Comparison of ENCODE assay signal across 1 cellular context in the genomic region with DNA sequence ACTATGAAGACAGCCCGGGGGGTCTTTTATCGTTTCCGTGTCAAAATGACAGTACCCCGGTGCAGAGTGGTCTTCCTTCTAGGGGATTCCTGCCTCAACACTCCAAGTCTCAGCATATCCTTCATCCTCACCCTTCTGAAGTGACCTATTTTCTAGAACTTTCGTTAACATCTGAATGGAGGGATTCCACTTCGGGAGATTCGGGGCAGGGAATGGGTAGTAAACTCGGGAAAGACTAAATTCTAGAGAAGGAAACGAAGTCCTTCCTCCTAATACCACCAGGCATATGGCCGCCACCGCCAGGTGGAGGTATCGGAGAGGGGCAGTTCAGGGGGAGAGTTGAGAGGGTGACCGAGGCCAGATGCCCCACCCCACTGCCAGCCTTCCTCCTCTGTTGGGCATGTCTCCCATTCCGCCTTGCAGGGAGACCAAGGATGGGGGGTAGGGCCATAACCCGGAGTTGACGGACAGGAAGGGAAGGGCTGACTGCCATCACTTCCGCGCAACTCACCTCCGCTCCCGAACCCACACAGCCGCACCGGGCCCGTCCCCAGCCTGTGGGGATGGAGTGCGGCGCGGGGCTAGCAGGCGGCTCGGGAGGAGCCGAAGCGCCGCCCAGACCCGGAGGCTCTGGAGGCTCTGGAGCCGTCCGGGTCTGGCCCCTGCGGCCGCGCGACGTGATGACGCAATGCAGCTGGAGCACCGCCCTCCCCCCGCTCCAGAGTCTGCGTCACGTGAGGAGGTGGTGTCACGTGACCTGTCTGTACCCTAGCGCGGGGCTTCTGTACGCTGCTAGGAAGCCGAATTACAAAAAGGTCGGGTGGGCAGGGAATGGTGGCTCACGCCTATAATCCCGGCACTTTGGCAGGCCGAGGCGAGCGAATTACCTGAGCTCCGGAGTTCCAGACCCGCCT.
TF ChIP-seq lines count a peak whose summit lies in the region.

Gene KLHL12 (minus strand): TSS at position 657 of the 914 bp plus-strand sequence. CDS start 2,072 bp downstream, outside the sequence.

TF ChIP-seq in HepG2, 621 proteins besides CTCF, POLR2A, EP300 and RAD21 (continued from another document and continues in another):
- TF ChIP-seq, protein P1, sequence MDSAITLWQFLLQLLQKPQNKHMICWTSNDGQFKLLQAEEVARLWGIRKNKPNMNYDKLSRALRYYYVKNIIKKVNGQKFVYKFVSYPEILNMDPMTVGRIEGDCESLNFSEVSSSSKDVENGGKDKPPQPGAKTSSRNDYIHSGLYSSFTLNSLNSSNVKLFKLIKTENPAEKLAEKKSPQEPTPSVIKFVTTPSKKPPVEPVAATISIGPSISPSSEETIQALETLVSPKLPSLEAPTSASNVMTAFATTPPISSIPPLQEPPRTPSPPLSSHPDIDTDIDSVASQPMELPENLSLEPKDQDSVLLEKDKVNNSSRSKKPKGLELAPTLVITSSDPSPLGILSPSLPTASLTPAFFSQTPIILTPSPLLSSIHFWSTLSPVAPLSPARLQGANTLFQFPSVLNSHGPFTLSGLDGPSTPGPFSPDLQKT (CRISPR knock-in tag; IDR thresholded peaks at IDR 0.05; ENCODE audit: borderline replicate concordance) = 0 out of 2 replicates have a peak, but pooled peaks have one; percentile 59
- TF ChIP-seq ZNF616 (CRISPR knock-in tag; IDR thresholded peaks at IDR 0.05; ENCODE audit: low read depth) = peak; percentile 64; the same call in 1 of the 2 replicates
- no peak for TF ChIP-seq PHB2 (IDR thresholded peaks at IDR 0.05; ENCODE audit: partially characterized antibody)
- peak; percentile 42; the same call in 1 of the 2 replicates for TF ChIP-seq NFYB (CRISPR knock-in tag; IDR thresholded peaks at IDR 0.05)
- peak; percentile 91 for TF ChIP-seq ERF (CRISPR knock-in tag; IDR thresholded peaks at IDR 0.05)
- TF ChIP-seq, protein P2, sequence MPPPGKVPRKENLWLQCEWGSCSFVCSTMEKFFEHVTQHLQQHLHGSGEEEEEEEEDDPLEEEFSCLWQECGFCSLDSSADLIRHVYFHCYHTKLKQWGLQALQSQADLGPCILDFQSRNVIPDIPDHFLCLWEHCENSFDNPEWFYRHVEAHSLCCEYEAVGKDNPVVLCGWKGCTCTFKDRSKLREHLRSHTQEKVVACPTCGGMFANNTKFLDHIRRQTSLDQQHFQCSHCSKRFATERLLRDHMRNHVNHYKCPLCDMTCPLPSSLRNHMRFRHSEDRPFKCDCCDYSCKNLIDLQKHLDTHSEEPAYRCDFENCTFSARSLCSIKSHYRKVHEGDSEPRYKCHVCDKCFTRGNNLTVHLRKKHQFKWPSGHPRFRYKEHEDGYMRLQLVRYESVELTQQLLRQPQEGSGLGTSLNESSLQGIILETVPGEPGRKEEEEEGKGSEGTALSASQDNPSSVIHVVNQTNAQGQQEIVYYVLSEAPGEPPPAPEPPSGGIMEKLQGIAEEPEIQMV (CRISPR knock-in tag; IDR thresholded peaks at IDR 0.05; ENCODE audit: low read depth) = 0 out of 2 replicates have a peak, but pooled peaks have one; percentile 16
- peak; percentile 54; the same call in 1 of the 2 replicates for TF ChIP-seq SP5 (CRISPR knock-in tag; IDR thresholded peaks at IDR 0.05; ENCODE audit: borderline replicate concordance, low read depth)
- TF ChIP-seq CREB3 (CRISPR knock-in tag; IDR thresholded peaks at IDR 0.05) = no peak
- TF ChIP-seq NFIC (IDR thresholded peaks at IDR 0.05; ENCODE audit: low read length) = peak; percentile 33; the same call in 1 of the 2 replicates
- peak; percentile 44 for TF ChIP-seq HNRNPK (IDR thresholded peaks at IDR 0.05; ENCODE audit: low read depth, low read length, poor library complexity, severe bottlenecking)
- no peak for TF ChIP-seq FUBP1 (CRISPR knock-in tag; IDR thresholded peaks at IDR 0.05; ENCODE audit: borderline replicate concordance)
- TF ChIP-seq, protein P3, sequence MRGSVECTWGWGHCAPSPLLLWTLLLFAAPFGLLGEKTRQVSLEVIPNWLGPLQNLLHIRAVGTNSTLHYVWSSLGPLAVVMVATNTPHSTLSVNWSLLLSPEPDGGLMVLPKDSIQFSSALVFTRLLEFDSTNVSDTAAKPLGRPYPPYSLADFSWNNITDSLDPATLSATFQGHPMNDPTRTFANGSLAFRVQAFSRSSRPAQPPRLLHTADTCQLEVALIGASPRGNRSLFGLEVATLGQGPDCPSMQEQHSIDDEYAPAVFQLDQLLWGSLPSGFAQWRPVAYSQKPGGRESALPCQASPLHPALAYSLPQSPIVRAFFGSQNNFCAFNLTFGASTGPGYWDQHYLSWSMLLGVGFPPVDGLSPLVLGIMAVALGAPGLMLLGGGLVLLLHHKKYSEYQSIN (CRISPR knock-in tag; IDR thresholded peaks at IDR 0.05; ENCODE audit: borderline replicate concordance) = no peak
- peak; percentile 97 for TF ChIP-seq HOXA3 (CRISPR knock-in tag; IDR thresholded peaks at IDR 0.05)
- TF ChIP-seq JUND (CRISPR knock-in tag; IDR thresholded peaks at IDR 0.05) = peak; percentile 78
- no peak for TF ChIP-seq ATAD3A (CRISPR knock-in tag; IDR thresholded peaks at IDR 0.05)
- no peak for TF ChIP-seq MLXIP (CRISPR knock-in tag; IDR thresholded peaks at IDR 0.05; ENCODE audit: borderline replicate concordance)
- TF ChIP-seq TEF (CRISPR knock-in tag; IDR thresholded peaks at IDR 0.05) = peak; percentile 73; the same call in 1 of the 2 replicates
- no peak for TF ChIP-seq PRPF4 (IDR thresholded peaks at IDR 0.05; ENCODE audit: low read depth, low read length, poor library complexity, severe bottlenecking)
- TF ChIP-seq ZNF451 (CRISPR knock-in tag; IDR thresholded peaks at IDR 0.05) = peak; percentile 48
- TF ChIP-seq, protein P4, sequence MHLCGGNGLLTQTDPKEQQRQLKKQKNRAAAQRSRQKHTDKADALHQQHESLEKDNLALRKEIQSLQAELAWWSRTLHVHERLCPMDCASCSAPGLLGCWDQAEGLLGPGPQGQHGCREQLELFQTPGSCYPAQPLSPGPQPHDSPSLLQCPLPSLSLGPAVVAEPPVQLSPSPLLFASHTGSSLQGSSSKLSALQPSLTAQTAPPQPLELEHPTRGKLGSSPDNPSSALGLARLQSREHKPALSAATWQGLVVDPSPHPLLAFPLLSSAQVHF (CRISPR knock-in tag; IDR thresholded peaks at IDR 0.05) = no peak
- TF ChIP-seq ELF1 (CRISPR knock-in tag; IDR thresholded peaks at IDR 0.05) = peak; percentile 78
- peak; percentile 88; the same call in 1 of the 2 replicates for TF ChIP-seq KDM5A (IDR thresholded peaks at IDR 0.05; ENCODE audit: borderline replicate concordance, low read length)
- peak; percentile 20; the same call in 1 of the 2 replicates for TF ChIP-seq ZNF460 (CRISPR knock-in tag; IDR thresholded peaks at IDR 0.05; ENCODE audit: borderline replicate concordance)
- TF ChIP-seq DRAP1 (CRISPR knock-in tag; IDR thresholded peaks at IDR 0.05) = peak; percentile 69
- TF ChIP-seq, protein P5, sequence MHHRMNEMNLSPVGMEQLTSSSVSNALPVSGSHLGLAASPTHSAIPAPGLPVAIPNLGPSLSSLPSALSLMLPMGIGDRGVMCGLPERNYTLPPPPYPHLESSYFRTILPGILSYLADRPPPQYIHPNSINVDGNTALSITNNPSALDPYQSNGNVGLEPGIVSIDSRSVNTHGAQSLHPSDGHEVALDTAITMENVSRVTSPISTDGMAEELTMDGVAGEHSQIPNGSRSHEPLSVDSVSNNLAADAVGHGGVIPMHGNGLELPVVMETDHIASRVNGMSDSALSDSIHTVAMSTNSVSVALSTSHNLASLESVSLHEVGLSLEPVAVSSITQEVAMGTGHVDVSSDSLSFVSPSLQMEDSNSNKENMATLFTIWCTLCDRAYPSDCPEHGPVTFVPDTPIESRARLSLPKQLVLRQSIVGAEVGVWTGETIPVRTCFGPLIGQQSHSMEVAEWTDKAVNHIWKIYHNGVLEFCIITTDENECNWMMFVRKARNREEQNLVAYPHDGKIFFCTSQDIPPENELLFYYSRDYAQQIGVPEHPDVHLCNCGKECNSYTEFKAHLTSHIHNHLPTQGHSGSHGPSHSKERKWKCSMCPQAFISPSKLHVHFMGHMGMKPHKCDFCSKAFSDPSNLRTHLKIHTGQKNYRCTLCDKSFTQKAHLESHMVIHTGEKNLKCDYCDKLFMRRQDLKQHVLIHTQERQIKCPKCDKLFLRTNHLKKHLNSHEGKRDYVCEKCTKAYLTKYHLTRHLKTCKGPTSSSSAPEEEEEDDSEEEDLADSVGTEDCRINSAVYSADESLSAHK (CRISPR knock-in tag; IDR thresholded peaks at IDR 0.05; ENCODE audit: borderline replicate concordance) = no peak
- peak; percentile 90 for TF ChIP-seq ZNF788 (CRISPR knock-in tag; IDR thresholded peaks at IDR 0.05; ENCODE audit: borderline replicate concordance)
- TF ChIP-seq ZZZ3 (CRISPR knock-in tag; IDR thresholded peaks at IDR 0.05; ENCODE audit: borderline replicate concordance) = peak; percentile 70; the same call in 1 of the 2 replicates
- no peak for TF ChIP-seq SATB2 (CRISPR knock-in tag; IDR thresholded peaks at IDR 0.05)
- no peak for TF ChIP-seq ZNF891 (CRISPR knock-in tag; IDR thresholded peaks at IDR 0.05)
- TF ChIP-seq, protein P6, sequence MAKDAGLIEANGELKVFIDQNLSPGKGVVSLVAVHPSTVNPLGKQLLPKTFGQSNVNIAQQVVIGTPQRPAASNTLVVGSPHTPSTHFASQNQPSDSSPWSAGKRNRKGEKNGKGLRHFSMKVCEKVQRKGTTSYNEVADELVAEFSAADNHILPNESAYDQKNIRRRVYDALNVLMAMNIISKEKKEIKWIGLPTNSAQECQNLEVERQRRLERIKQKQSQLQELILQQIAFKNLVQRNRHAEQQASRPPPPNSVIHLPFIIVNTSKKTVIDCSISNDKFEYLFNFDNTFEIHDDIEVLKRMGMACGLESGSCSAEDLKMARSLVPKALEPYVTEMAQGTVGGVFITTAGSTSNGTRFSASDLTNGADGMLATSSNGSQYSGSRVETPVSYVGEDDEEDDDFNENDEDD (CRISPR knock-in tag; IDR thresholded peaks at IDR 0.05; ENCODE audit: borderline replicate concordance) = peak; percentile 92; the same call in 1 of the 2 replicates
- TF ChIP-seq ZNF18 (CRISPR knock-in tag; IDR thresholded peaks at IDR 0.05; ENCODE audit: insufficient replicate concordance) = peak; percentile 46
- 0 out of 2 replicates have a peak, but pooled peaks have one; percentile 60 for TF ChIP-seq NCOA1 (CRISPR knock-in tag; IDR thresholded peaks at IDR 0.05)
- peak; percentile 79 for TF ChIP-seq ZNF224 (CRISPR knock-in tag; IDR thresholded peaks at IDR 0.05)
- no peak for TF ChIP-seq SMAD9 (CRISPR knock-in tag; IDR thresholded peaks at IDR 0.05)
- TF ChIP-seq ZC3H4 (CRISPR knock-in tag; IDR thresholded peaks at IDR 0.05; ENCODE audit: borderline replicate concordance) = peak; percentile 58; the same call in 1 of the 2 replicates
- TF ChIP-seq ARID2 (CRISPR knock-in tag; IDR thresholded peaks at IDR 0.05; ENCODE audit: borderline replicate concordance) = peak; percentile 69; the same call in 1 of the 2 replicates
